In genomic region chr15:40906101-40906946, GRCh38 we compare ENCODE assay signal across 8 cellular contexts. TPM values are rescaled to one million over a fixed set of nuclear protein-coding genes. Genes with fewer than 3 reads are reported as not detected.
A peak's percentile ranks its signal among the peaks of the same experiment; 100 is the strongest.
DNase-seq lines count a peak whose midpoint lies in the region; ATAC-seq and TF ChIP-seq lines count a peak whose summit lies in the region.

No MANE protein-coding gene starts in this region.

- H3K27me3 Mint-ChIP-seq in stimulated activated naive CD8-positive, alpha-beta T cell treated with anti-CD3 and anti-CD28 coated beads, Interleukin-15, amount 100 ng/mL, for 72 hours: no peaks in the 10 kb centered on the region

- TF ChIP-seq CTCF in KMS-11 (conservative IDR thresholded peaks at IDR 0.05; ENCODE audit: low read depth, low read length) (peak; percentile 69), fibroblast of the aortic adventitia (IDR thresholded peaks at IDR 0.05; ENCODE audit: insufficient read depth, low read length) (peak; percentile 73), neural cell (IDR thresholded peaks at IDR 0.05; ENCODE audit: poor library complexity, severe bottlenecking) (peak; percentile 57)

- H3K9me3 Mint-ChIP-seq in stimulated activated naive CD8-positive, alpha-beta T cell treated with anti-CD3 and anti-CD28 coated beads, Interleukin-15, amount 100 ng/mL, for 72 hours: no peaks in the 10 kb centered on the region

- peak overlapping the region; percentile 53 for H3K27ac ChIP-seq in KMS-11
- no peak overlapping the region for H3K27ac ChIP-seq in neural cell (ENCODE audit: low read length)

- no peak overlapping the region for H3K4me3 ChIP-seq in KMS-11 (IDR thresholded peaks at IDR 0.05; ENCODE audit: insufficient read depth, low read depth, low read length)
- peak overlapping the region; percentile 55 for H3K4me3 ChIP-seq in fibroblast of the aortic adventitia (ENCODE audit: low read depth, low read length)
- no peak overlapping the region for H3K4me3 ChIP-seq in neural cell (ENCODE audit: low read length)

- peaks cover 4% of the 10 kb centered on the region for H3F3A ChIP-seq in neural cell (ENCODE audit: insufficient read depth, low read length, poor library complexity, severe bottlenecking)

- in situ Hi-C loops in Caki2 (cut with HindIII; ENCODE audit: low pct_unique_long_range_greater_than_20kb, low sequenced_read_pairs): no loop called here

- TF ChIP-seq EP300 in neural cell (conservative IDR thresholded peaks at IDR 0.05; ENCODE audit: poor library complexity, severe bottlenecking): no peak

- peaks cover 65% of the 10 kb centered on the region for H3K4me1 Mint-ChIP-seq in stimulated activated naive CD8-positive, alpha-beta T cell treated with anti-CD3 and anti-CD28 coated beads, Interleukin-15, amount 100 ng/mL, for 72 hours

- H2AFZ ChIP-seq in KMS-11 (ENCODE audit: low read depth) (peak overlapping the region; percentile 98), neural cell (ENCODE audit: low read depth, low read length) (no peak overlapping the region)

- H3K4me3 Mint-ChIP-seq in stimulated activated naive CD8-positive, alpha-beta T cell treated with anti-CD3 and anti-CD28 coated beads, Interleukin-15, amount 100 ng/mL, for 72 hours: peak overlapping the region; percentile 90 to 95

- H3K9ac ChIP-seq in KMS-11: peak overlapping the region; percentile 69
- no peak overlapping the region for H3K9ac ChIP-seq in neural cell (ENCODE audit: low read length)

- no peaks in the 10 kb centered on the region for H3K9me2 ChIP-seq in neural cell (ENCODE audit: insufficient read depth, low read length)

- H3K27me3 ChIP-seq in KMS-11 (ENCODE audit: insufficient read depth, low read depth) (no peaks in the 10 kb centered on the region), neural cell (ENCODE audit: insufficient read depth, low read depth, low read length) (no peaks in the 10 kb centered on the region)

- H3K9me3 ChIP-seq in neural cell (ENCODE audit: low read length): no peaks in the 10 kb centered on the region

- peaks cover 40% of the 10 kb centered on the region for H3K4me1 ChIP-seq in KMS-11 (ENCODE audit: low read depth, poor library complexity, severe bottlenecking)

- TF ChIP-seq RAD21 in neural cell (conservative IDR thresholded peaks at IDR 0.05): no peak

- no peaks in the 10 kb centered on the region for H4K20me1 ChIP-seq in KMS-11 (ENCODE audit: insufficient read depth)
- peaks cover 8% of the 10 kb centered on the region for H4K20me1 ChIP-seq in neural cell (ENCODE audit: insufficient read depth)

- no peaks in the 10 kb centered on the region for H3K79me2 ChIP-seq in KMS-11 (ENCODE audit: insufficient read depth, low read depth)
- no peaks in the 10 kb centered on the region for H3K79me2 ChIP-seq in neural cell (replicated peaks; ENCODE audit: insufficient read depth, low read length)

- ATAC-seq in GM21576 (IDR thresholded peaks at IDR 0.05; ENCODE audit: unreplicated experiment): peak; percentile 67
- peak; percentile 87 for ATAC-seq in stimulated activated naive CD8-positive, alpha-beta T cell treated with anti-CD3 and anti-CD28 coated beads, Interleukin-15, amount 100 ng/mL, for 72 hours

- H3K4me2 ChIP-seq in KMS-11 (peak overlapping the region; percentile 99), neural cell (ENCODE audit: low read length) (no peak overlapping the region)

- no peaks in the 10 kb centered on the region for H3K36me3 ChIP-seq in KMS-11 (ENCODE audit: insufficient read depth)
- H3K36me3 ChIP-seq in neural cell (ENCODE audit: insufficient read depth, low read length): no peaks in the 10 kb centered on the region

- DNase-seq in Caki2 (ENCODE audit: low read depth) (peak; percentile 90), RKO (ENCODE audit: low spot score) (peak; percentile 41), fibroblast of the aortic adventitia (ENCODE audit: low read depth) (peak; percentile 98)
- DNase-seq in activated effector memory CD4-positive, alpha-beta T cell treated with Interleukin-2 at 50 U/mL for 16 hours: peak; percentile 58
- DNase-seq in stimulated activated naive CD8-positive, alpha-beta T cell treated with anti-CD3 and anti-CD28 coated beads, Interleukin-15, amount 100 ng/mL, for 72 hours: peak; percentile 85 to 87

- H3K27ac Mint-ChIP-seq in stimulated activated naive CD8-positive, alpha-beta T cell treated with anti-CD3 and anti-CD28 coated beads, Interleukin-15, amount 100 ng/mL, for 72 hours: peak overlapping the region in 1 of 2 donors; percentile 12

TF ChIP-seq in neural cell, 6 proteins besides CTCF, POLR2A, EP300 and RAD21:
- TF ChIP-seq SMC3 (conservative IDR thresholded peaks at IDR 0.05; ENCODE audit: poor library complexity) (peak; percentile 29), TAF1 (IDR thresholded peaks at IDR 0.05; ENCODE audit: low read depth) (no peak), EZH2 (IDR thresholded peaks at IDR 0.05; ENCODE audit: borderline replicate concordance, insufficient read depth, low read length, poor library complexity, severe bottlenecking) (no peak), POLR2AphosphoS5 (IDR thresholded peaks at IDR 0.05) (no peak)

RNA-seq across cellular contexts. Expression of gene VPS18, which starts 12.1 kb away (rescaled TPM):
- 20.5 and 23.9 TPM in 2 replicates for total RNA-seq in Caki2 (2014; rRNA removed; shearing (Covaris generic); ENCODE audit: low replicate concordance)
- total RNA-seq in fibroblast of the aortic adventitia (ENCODE audit: low replicate concordance): 32.2 and 57.4 TPM in 2 replicates
- polyA plus RNA-seq in neural cell: 13.8 and 16.7 TPM in 2 replicates
- polyA minus RNA-seq in neural cell: 43.4 and 55.8 TPM in 2 replicates

RNA-seq across cellular contexts. Expression of gene DLL4, which starts 22.8 kb away (rescaled TPM):
- 0.07 TPM in 1 of 2 replicates, not detected in the other for total RNA-seq in Caki2 (2014; rRNA removed; shearing (Covaris generic); ENCODE audit: low replicate concordance)
- total RNA-seq in fibroblast of the aortic adventitia (ENCODE audit: low replicate concordance): 0.08 and 0.09 TPM in 2 replicates
- 2.2 and 2.3 TPM in 2 replicates for polyA plus RNA-seq in neural cell
- polyA minus RNA-seq in neural cell: 2.2 and 2.7 TPM in 2 replicates

RNA-seq across cellular contexts. Expression of gene RHOV, which starts 32.3 kb away (rescaled TPM):
- total RNA-seq in Caki2 (2014; rRNA removed; shearing (Covaris generic); ENCODE audit: low replicate concordance): 0.23 and 0.51 TPM in 2 replicates
- 0.82 TPM in 1 of 2 replicates, not detected in the other for total RNA-seq in fibroblast of the aortic adventitia (ENCODE audit: low replicate concordance)
- polyA plus RNA-seq in neural cell: 1.9 and 2.8 TPM in 2 replicates
- polyA minus RNA-seq in neural cell: 1.9 and 2.3 TPM in 2 replicates

RNA-seq across cellular contexts. Expression of gene CHAC1, which starts 46.9 kb away (rescaled TPM):
- 11.9 and 12.7 TPM in 2 replicates for total RNA-seq in Caki2 (2014; rRNA removed; shearing (Covaris generic); ENCODE audit: low replicate concordance)
- 4.7 and 11.4 TPM in 2 replicates for total RNA-seq in fibroblast of the aortic adventitia (ENCODE audit: low replicate concordance)
- 3.6 and 7.0 TPM in 2 replicates for polyA plus RNA-seq in neural cell
- 6.8 and 9.7 TPM in 2 replicates for polyA minus RNA-seq in neural cell

Comparison
In these comparisons a context has a peak if more than half of its experiments do, and no peak if none do; other contexts are left out.
1. DNase-seq: peak in every context shown above with its lines; median percentile 98 in fibroblast of the aortic adventitia; 90 in Caki2; 86 in stimulated activated naive CD8-positive, alpha-beta T cell treated with anti-CD3 and anti-CD28 coated beads, Interleukin-15, amount 100 ng/mL, for 72 hours; 58 in activated effector memory CD4-positive, alpha-beta T cell treated with Interleukin-2 at 50 U/mL for 16 hours; 41 in RKO.